In the genomic region with DNA sequence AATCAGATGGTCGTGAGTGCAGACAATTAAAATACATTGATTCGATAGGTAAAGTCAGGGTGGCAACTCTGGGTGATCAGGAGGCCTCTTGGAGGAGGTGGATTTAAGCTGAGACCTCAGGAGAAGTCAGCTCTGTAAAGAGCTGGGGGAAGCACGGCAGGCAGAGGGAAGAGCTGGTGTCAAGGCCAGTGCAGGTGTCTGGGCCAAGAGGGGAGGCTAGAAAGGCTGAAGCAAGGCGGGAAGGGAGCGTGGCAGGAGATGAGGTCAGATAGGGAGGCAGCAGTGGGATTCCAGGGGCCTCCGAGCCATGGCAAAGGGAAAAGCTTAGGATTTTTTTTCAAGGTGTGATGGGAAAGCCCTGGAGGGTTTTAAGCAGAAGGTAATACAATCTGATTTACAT, we compare ENCODE assay signal across 15 cellular contexts.
DNase-seq lines count a peak whose midpoint lies in the region; TF ChIP-seq lines count a peak whose summit lies in the region.
"Had no signal": no experiment of that assay in that cellular context is flagged by ENCODE, and none has a peak within 500 bp of the region (broad histone marks: within the 10 kb centered on the region; RNA-seq: fewer than 3 reads in every experiment).

No MANE protein-coding gene starts in this region.

- H3K9me3 ChIP-seq in HEK293 (ENCODE audit: control insufficient read depth, insufficient read depth, low read depth, low read length) (no peaks in the 10 kb centered on the region), adrenal gland (replicated peaks in 1 of 3) (no peaks in the 10 kb centered on the region)

- TF ChIP-seq CTCF in C4-2B (conservative IDR thresholded peaks at IDR 0.05) (no peak), HEK293 (tag by site-specific recombination; IDR thresholded peaks at IDR 0.05) (no peak), mesothelial cell of epicardium (IDR thresholded peaks at IDR 0.05; ENCODE audit: unreplicated experiment) (no peak), adrenal gland (IDR thresholded peaks at IDR 0.05) (no peak)

- no peaks in the 10 kb centered on the region for H3K36me3 Mint-ChIP-seq in mesothelial cell of epicardium
- no peaks in the 10 kb centered on the region for H3K36me3 Mint-ChIP-seq in activated T-helper 2 cell treated with anti-CD3 and anti-CD28 coated beads, Interferon-gamma antibody, Interleukin-2, Interleukin-4, amounts not matched to agents 10 μg/mL and 5 μg/mL and 100 μg/mL, durations not matched to agents 14 hours and 24 hours and 36 hours (ENCODE audit: low read depth)
- H3K36me3 Mint-ChIP-seq: CD4-positive, alpha-beta memory T cell had no signal

- TF ChIP-seq POLR2A in adrenal gland (IDR thresholded peaks at IDR 0.05), result no peak

- H3K36me3 ChIP-seq in HEK293 (ENCODE audit: control insufficient read depth in 2 of 2, insufficient read depth in 1 of 2, low read length in 2 of 2) (no peaks in the 10 kb centered on the region), adrenal gland (replicated peaks in 1 of 2) (no peaks in the 10 kb centered on the region)

- DNase-seq in ecto neural progenitor cell (ENCODE audit: low spot score), result peak; percentile 33
- no peak for DNase-seq in mesothelial cell of epicardium (ENCODE audit: low spot score in 2 of 2, unreplicated experiment in 2 of 2)
- no peak for DNase-seq in DMS153 treated with DMSO at 0.1 percent for 48 hours (lab: John Stamatoyannopoulos, UW; ENCODE audit: unreplicated experiment)
- no peak for DNase-seq in adrenal gland
- DNase-seq in HUDEP-2 (lab: John Stamatoyannopoulos, UW; ENCODE audit: unreplicated experiment in 76 of 76), result no peak
- no peak for DNase-seq in activated T-helper 2 cell treated with anti-CD3 and anti-CD28 coated beads, Interferon-gamma antibody, Interleukin-2, Interleukin-4, amounts not matched to agents 10 μg/mL and 5 μg/mL and 100 μg/mL, durations not matched to agents 14 hours and 24 hours and 36 hours (ENCODE audit: low spot score)
- DNase-seq: C1 segment of cervical spinal cord; CD4-positive, alpha-beta memory T cell; DMS153; DND-41; GDM1; HCEC 1CT had no signal

- no peak overlapping the region for H3K4me3 ChIP-seq in HEK293 (ENCODE audit: low read depth, low read length)
- H3K4me3 ChIP-seq in adrenal gland, result no peak overlapping the region

- 55 to 61% (median 58%) methylated on average over 6 of the region's 6 CpGs for WGBS in adrenal gland, 4 donors

- H3K27me3 ChIP-seq in adrenal gland, result no peaks in the 10 kb centered on the region

- peak overlapping the region; percentile 7 for H3K27ac Mint-ChIP-seq in mesothelial cell of epicardium
- H3K27ac Mint-ChIP-seq in activated T-helper 2 cell treated with anti-CD3 and anti-CD28 coated beads, Interferon-gamma antibody, Interleukin-2, Interleukin-4, amounts not matched to agents 10 μg/mL and 5 μg/mL and 100 μg/mL, durations not matched to agents 14 hours and 24 hours and 36 hours, result no peak overlapping the region
- H3K27ac Mint-ChIP-seq: B cell; CD4-positive, alpha-beta memory T cell had no signal

- H3K4me1 ChIP-seq in HEK293 (ENCODE audit: control insufficient read depth, insufficient read depth, low read length), result no peaks in the 10 kb centered on the region
- H3K4me1 ChIP-seq in adrenal gland (replicated peaks in 1 of 2), result no peaks in the 10 kb centered on the region

- no peaks in the 10 kb centered on the region for H3K9me3 Mint-ChIP-seq in mesothelial cell of epicardium
- no peaks in the 10 kb centered on the region for H3K9me3 Mint-ChIP-seq in activated T-helper 2 cell treated with anti-CD3 and anti-CD28 coated beads, Interferon-gamma antibody, Interleukin-2, Interleukin-4, amounts not matched to agents 10 μg/mL and 5 μg/mL and 100 μg/mL, durations not matched to agents 14 hours and 24 hours and 36 hours
- H3K9me3 Mint-ChIP-seq: CD4-positive, alpha-beta memory T cell had no signal

- H3K4me1 Mint-ChIP-seq in mesothelial cell of epicardium, result peaks cover 16% of the 10 kb centered on the region
- no peaks in the 10 kb centered on the region for H3K4me1 Mint-ChIP-seq in activated T-helper 2 cell treated with anti-CD3 and anti-CD28 coated beads, Interferon-gamma antibody, Interleukin-2, Interleukin-4, amounts not matched to agents 10 μg/mL and 5 μg/mL and 100 μg/mL, durations not matched to agents 14 hours and 24 hours and 36 hours (ENCODE audit: low read depth)

- H3K4me3 Mint-ChIP-seq in mesothelial cell of epicardium, result no peak overlapping the region
- no peak overlapping the region for H3K4me3 Mint-ChIP-seq in activated T-helper 2 cell treated with anti-CD3 and anti-CD28 coated beads, Interferon-gamma antibody, Interleukin-2, Interleukin-4, amounts not matched to agents 10 μg/mL and 5 μg/mL and 100 μg/mL, durations not matched to agents 14 hours and 24 hours and 36 hours (ENCODE audit: low read depth)
- H3K4me3 Mint-ChIP-seq: B cell; CD4-positive, alpha-beta memory T cell had no signal

- POLR2A ChIA-PET in HEK293 (lab: Yijun Ruan, JAX), result interaction anchor here (0.6 kb wide), 1 partner anchor 247 kb away, joined by 7 read pairs; no protein-coding TSS in a partner anchor

- CTCF ChIA-PET in HEK293 (lab: Yijun Ruan, JAX), result interaction anchor here (0.5 to 4.0 kb wide), 3 partner anchors 10 to 722 kb away, joined by 3 to 45 read pairs (median 7); no protein-coding TSS in a partner anchor

- no peaks in the 10 kb centered on the region for H3K27me3 Mint-ChIP-seq in mesothelial cell of epicardium (ENCODE audit: low read depth)
- H3K27me3 Mint-ChIP-seq in activated T-helper 2 cell treated with anti-CD3 and anti-CD28 coated beads, Interferon-gamma antibody, Interleukin-2, Interleukin-4, amounts not matched to agents 10 μg/mL and 5 μg/mL and 100 μg/mL, durations not matched to agents 14 hours and 24 hours and 36 hours (ENCODE audit: low read depth), result peaks cover 54% of the 10 kb centered on the region

- H3K27ac ChIP-seq in C4-2B (peak overlapping the region; percentile 1; the same call in 1 of the 2 replicates), HEK293 (ENCODE audit: extremely low read depth, low read depth, low read length) (no peak overlapping the region), adrenal gland (no peak overlapping the region)

- intact Hi-C loops in adrenal gland (cut with DNase I), result no loop called here
- intact Hi-C loops in activated T-helper 2 cell treated with anti-CD3 and anti-CD28 coated beads, Interferon-gamma antibody, Interleukin-2, Interleukin-4, amounts not matched to agents 10 μg/mL and 5 μg/mL and 100 μg/mL, durations not matched to agents 14 hours and 24 hours and 36 hours (cut with micrococcal nuclease), result no loop called here

TF ChIP-seq in HEK293, 187 proteins besides CTCF, POLR2A, EP300 and RAD21:
- TF ChIP-seq ZFP3 (tag by site-specific recombination; IDR thresholded peaks at IDR 0.05; ENCODE audit: low read depth) (no peak), ZNF341 (tag by site-specific recombination; IDR thresholded peaks at IDR 0.05; ENCODE audit: low read depth) (peak; percentile 42; the same call in 1 of the 2 replicates)
